ENCODE assay signal across 13 cellular contexts in genomic region chr18:69882965-69883668, GRCh38.
A peak's percentile ranks its signal among the peaks of the same experiment; 100 is the strongest.
DNase-seq lines count a peak whose midpoint lies in the region; ATAC-seq, FAIRE-seq and TF ChIP-seq lines count a peak whose summit lies in the region.
"Had no signal": no experiment of that assay in that cellular context is flagged by ENCODE, and none has a peak within 500 bp of the region (broad histone marks: within the 10 kb centered on the region; RNA-seq: fewer than 3 reads in every experiment).

No MANE protein-coding gene starts in this region.

- DNase-seq in ELR (ENCODE audit: low read depth) (peak; percentile 1), RCC 7860 (ENCODE audit: low spot score) (no peak), G401 (ENCODE audit: low spot score) (no peak), GM19240 (ENCODE audit: insufficient read length, low spot score) (no peak), omental fat pad (ENCODE audit: low spot score) (no peak)
- no peak for DNase-seq in stimulated activated CD4-positive, alpha-beta T cell treated with anti-CD3 and anti-CD28 coated beads, Interleukin-12 subunit alpha, Interleukin-12 subunit beta, amount 100 ng/mL, for 4 hours
- DNase-seq: Caco-2, NCI-H2171, SJCRH30 had no signal

- in situ Hi-C loops in G401 (cut with HindIII; ENCODE audit: low sequenced_read_pairs): no loop called here

- peak; percentile 32 for FAIRE-seq in RCC 7860 (lab: Jason Lieb, UNC)
- FAIRE-seq: HepG2 had no signal

- ATAC-seq in GM19324 (IDR thresholded peaks at IDR 0.05; ENCODE audit: low FRiP score, unreplicated experiment): peak; percentile 30
- peak; percentile 42 for ATAC-seq in HG02885 (IDR thresholded peaks at IDR 0.05; ENCODE audit: poor library complexity, unreplicated experiment)
- no peak for ATAC-seq in omental fat pad (ENCODE audit: low FRiP score)
- ATAC-seq: HepG2, left lobe of liver had no signal

- no peak for TF ChIP-seq CTCF in omental fat pad (IDR thresholded peaks at IDR 0.05)
